8 cellular contexts compared by ENCODE assay signal in genomic region chr2:84302513-84303412, GRCh38.
DNase-seq lines count a peak whose midpoint lies in the region; ATAC-seq, FAIRE-seq and TF ChIP-seq lines count a peak whose summit lies in the region.

No MANE protein-coding gene starts in this region.

- H3K36me3 ChIP-seq in iPS-20b (ENCODE audit: insufficient read depth, low read depth, low read length), result no peaks in the 10 kb centered on the region

- FAIRE-seq in RCC 7860 (lab: Jason Lieb, UNC), result no peak

- H3K9ac ChIP-seq in iPS-20b (ENCODE audit: low read depth, low read length), result peak overlapping the region; percentile 49; the same call in 1 of the 2 replicates

- ATAC-seq in GM21619 (IDR thresholded peaks at IDR 0.05; ENCODE audit: unreplicated experiment), result peak; percentile 98

- H3K4me3 ChIP-seq in astrocyte of the cerebellum (ENCODE audit: low read depth, low read length) (no peak overlapping the region), iPS-20b (ENCODE audit: low read length) (no peak overlapping the region)

- peak; percentile 66 for DNase-seq in activated effector memory CD4-positive, alpha-beta T cell treated with anti-CD3 and anti-CD28 coated beads, Interleukin-2, amount 50 U/mL, for 16 hours
- DNase-seq in activated effector memory CD4-positive, alpha-beta T cell treated with Interleukin-2 at 50 U/mL for 16 hours, result no peak
- DNase-seq in HS-27A (ENCODE audit: low read depth) (peak; percentile 51), RCC 7860 (ENCODE audit: low spot score) (peak; percentile 21), astrocyte of the cerebellum (ENCODE audit: low read depth) (peak; percentile 12)
- DNase-seq in stimulated activated CD4-positive, alpha-beta T cell treated with anti-CD3 and anti-CD28 coated beads, Interleukin-2, amount 100 ng/mL, for 24 hours, result peak; percentile 18 to 27

- no peak overlapping the region for H3K27ac ChIP-seq in iPS-20b (ENCODE audit: low read length)

- peaks cover 28% of the 10 kb centered on the region for H3K9me3 ChIP-seq in iPS-20b (ENCODE audit: insufficient read depth, low read depth, low read length)

- in situ Hi-C loops in astrocyte of the cerebellum (cut with HindIII; ENCODE audit: low sequenced_read_pairs), result no loop called here

- peak; percentile 94 for TF ChIP-seq CTCF in astrocyte of the cerebellum (IDR thresholded peaks at IDR 0.05; ENCODE audit: low read depth, low read length, missing control alignments)

- no peaks in the 10 kb centered on the region for H3K27me3 ChIP-seq in iPS-20b (ENCODE audit: insufficient read depth, low read length)

- peaks cover 6% of the 10 kb centered on the region for H3K4me1 ChIP-seq in iPS-20b (ENCODE audit: insufficient read depth, low read length)
